Comparison of ENCODE assay signal across 19 cellular contexts in the genomic region with DNA sequence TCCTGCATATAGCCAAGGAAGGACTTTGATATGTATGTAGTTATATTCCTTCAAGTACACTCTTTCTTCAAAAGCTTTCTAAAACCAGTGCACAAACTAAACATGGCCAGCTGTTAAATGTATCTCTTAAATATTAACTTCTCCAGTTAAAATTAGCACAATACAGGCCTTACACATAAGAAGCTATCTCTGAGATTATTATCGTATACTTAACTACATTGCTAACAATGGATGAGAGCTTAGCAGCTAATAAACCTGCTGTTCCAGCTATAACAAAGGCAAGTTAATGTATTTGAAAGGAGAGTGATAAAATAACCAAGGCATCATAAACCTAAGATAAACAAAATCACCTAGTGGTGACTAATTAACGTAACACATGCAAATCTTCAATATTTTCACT.
DNase-seq lines count a peak whose midpoint lies in the region; ATAC-seq and TF ChIP-seq lines count a peak whose summit lies in the region.
"Had no signal": no experiment of that assay in that cellular context is flagged by ENCODE, and none has a peak within 500 bp of the region (broad histone marks: within the 10 kb centered on the region; RNA-seq: fewer than 3 reads in every experiment).

No MANE protein-coding gene starts in this region.

- WGBS in body of pancreas, 2 donors, result 34 to 46% methylated on average over 2 of the region's 2 CpGs

- no peaks in the 10 kb centered on the region for H4K20me1 ChIP-seq in PC-3 (ENCODE audit: low read length)
- H4K20me1 ChIP-seq: BLaER1 treated with 17β-estradiol and CSF1 and Interleukin-3, amounts not matched to agents 10 nM and 100 nM had no signal

- no peak for TF ChIP-seq POLR2A in body of pancreas (IDR thresholded peaks at IDR 0.05)

- H3K9me3 ChIP-seq in PC-3 (ENCODE audit: low read length) (no peaks in the 10 kb centered on the region), neuron (ENCODE audit: low read length) (no peaks in the 10 kb centered on the region), body of pancreas (no peaks in the 10 kb centered on the region)
- H3K9me3 ChIP-seq: BLaER1 treated with 17β-estradiol and CSF1 and Interleukin-3, amounts not matched to agents 10 nM and 100 nM had no signal

- no peak overlapping the region for H3K4me2 ChIP-seq in PC-3 (ENCODE audit: low read length)
- H3K4me2 ChIP-seq: BLaER1 treated with 17β-estradiol and CSF1 and Interleukin-3, amounts not matched to agents 10 nM and 100 nM had no signal

- DNase-seq in NCI-H1436 (lab: John Stamatoyannopoulos, UW) (peak; percentile 34), PC-3 (no peak), DMS79 treated with DMSO at 0.1 percent for 48 hours (lab: John Stamatoyannopoulos, UW) (no peak), cardiac septum (ENCODE audit: low spot score) (no peak), body of pancreas (no peak), cortex of kidney (lab: John Stamatoyannopoulos, UW) (no peak)
- DNase-seq: DND-41; GDM1; NCI-H1694; NCI-H2171; NCI-H446 treated with DMSO at 0.1 percent for 48 hours; NK-92 treated with Interleukin-12 subunit alpha and Interleukin-12 subunit beta, amount 100 ng/mL, for 24 hours; OCI-M1; SW 1271 had no signal

- H3K79me2 ChIP-seq in PC-3 (ENCODE audit: low read length), result no peaks in the 10 kb centered on the region

- TF ChIP-seq CTCF in LNCAP (IDR thresholded peaks at IDR 0.05) (peak; percentile 37; the same call in 1 of the 2 replicates), PC-3 (conservative IDR thresholded peaks at IDR 0.05; ENCODE audit: low read depth, low read length) (no peak), body of pancreas (IDR thresholded peaks at IDR 0.05) (no peak)

- H3K27me3 ChIP-seq in PC-3 (ENCODE audit: low read length) (no peaks in the 10 kb centered on the region), neuron (ENCODE audit: insufficient read depth, low read length) (no peaks in the 10 kb centered on the region), body of pancreas (no peaks in the 10 kb centered on the region)
- H3K27me3 ChIP-seq: BLaER1 treated with 17β-estradiol and CSF1 and Interleukin-3, amounts not matched to agents 10 nM and 100 nM; SJSA1 had no signal

- no peaks in the 10 kb centered on the region for H3K9me2 ChIP-seq in PC-3 (replicated peaks; ENCODE audit: low read length)

- intact Hi-C loops in PC-3 (cut with micrococcal nuclease) (no loop called here), cardiac septum (cut with DNase I) (no loop called here), body of pancreas (cut with DNase I) (no loop called here)

- H3K36me3 ChIP-seq in PC-3 (ENCODE audit: low read depth, low read length) (no peaks in the 10 kb centered on the region), neuron (ENCODE audit: insufficient read depth, low read length) (no peaks in the 10 kb centered on the region), body of pancreas (replicated peaks in 1 of 2; ENCODE audit: insufficient read depth in 1 of 2, low read depth in 2 of 2) (no peaks in the 10 kb centered on the region)
- H3K36me3 ChIP-seq: BLaER1 treated with 17β-estradiol and CSF1 and Interleukin-3, amounts not matched to agents 10 nM and 100 nM; SJSA1 had no signal

- H3K4me1 ChIP-seq in PC-3 (ENCODE audit: insufficient read depth, low read length) (no peaks in the 10 kb centered on the region), neuron (ENCODE audit: insufficient read depth, low read length) (no peaks in the 10 kb centered on the region), body of pancreas (no peaks in the 10 kb centered on the region)
- H3K4me1 ChIP-seq: BLaER1 treated with 17β-estradiol and CSF1 and Interleukin-3, amounts not matched to agents 10 nM and 100 nM; SJSA1 had no signal

- no peaks in the 10 kb centered on the region for H3F3A ChIP-seq in PC-3 (ENCODE audit: low read length, unreplicated experiment)

- H2AFZ ChIP-seq in PC-3 (ENCODE audit: low read length), result no peak overlapping the region
- peak overlapping the region; percentile 36 for H2AFZ ChIP-seq in neuron (ENCODE audit: low read depth, low read length)

- CTCF ChIA-PET in PC-3 (lab: Charles Lee), result no interaction called here

- no peak overlapping the region for H3K9ac ChIP-seq in PC-3 (ENCODE audit: low read length)
- H3K9ac ChIP-seq: BLaER1 treated with 17β-estradiol and CSF1 and Interleukin-3, amounts not matched to agents 10 nM and 100 nM had no signal

- POLR2A ChIA-PET in PC-3 (lab: Charles Lee; ENCODE audit: unreplicated experiment), result interaction anchor here (0.6 to 0.7 kb wide), 2 partner anchors 14 to 88 kb away, joined by 3 to 4 read pairs; no protein-coding TSS in a partner anchor

- ATAC-seq in PC-3 (peak; percentile 51), body of pancreas (no peak)
- ATAC-seq: HepG2 had no signal

- BruUV-seq in PC-3 (replicated peaks; lab: Mats Ljungman, UMichigan), result no TSS peak

- H3K4me3 ChIP-seq in PC-3 (ENCODE audit: low read length), result no peak overlapping the region
- no peak overlapping the region for H3K4me3 ChIP-seq in neuron (ENCODE audit: low read length)
- no peak overlapping the region for H3K4me3 ChIP-seq in body of pancreas
- H3K4me3 ChIP-seq: BLaER1 treated with 17β-estradiol and CSF1 and Interleukin-3, amounts not matched to agents 10 nM and 100 nM; SJSA1 had no signal

- H3K27ac ChIP-seq in PC-3 (ENCODE audit: low read length) (no peak overlapping the region), body of pancreas (no peak overlapping the region)
- H3K27ac ChIP-seq: BLaER1 treated with 17β-estradiol and CSF1 and Interleukin-3, amounts not matched to agents 10 nM and 100 nM; SJSA1 had no signal
